In the genomic region with DNA sequence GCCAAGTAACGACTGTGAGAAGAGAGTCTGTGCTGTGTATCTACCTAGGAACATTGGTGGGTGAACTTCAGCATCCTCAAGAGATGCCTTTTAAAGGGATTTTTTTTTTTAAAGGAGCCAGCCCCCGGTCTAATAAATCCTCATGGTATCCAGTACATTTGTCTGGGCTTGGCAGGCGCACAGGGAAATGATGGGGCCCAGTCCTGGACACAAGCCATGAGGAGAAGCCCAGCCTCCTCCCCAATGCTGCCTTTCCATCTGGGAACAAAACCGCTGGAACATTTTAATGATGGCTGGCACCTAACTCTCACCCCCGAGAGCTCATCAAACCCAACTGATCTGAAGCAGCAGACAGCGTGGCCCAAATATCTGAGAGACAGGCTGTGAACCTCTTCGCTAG, we compare ENCODE assay signal across 20 cellular contexts.
DNase-seq lines count a peak whose midpoint lies in the region; ATAC-seq and TF ChIP-seq lines count a peak whose summit lies in the region.
"Had no signal": no experiment of that assay in that cellular context is flagged by ENCODE, and none has a peak within 500 bp of the region (broad histone marks: within the 10 kb centered on the region; RNA-seq: fewer than 3 reads in every experiment).

No MANE protein-coding gene starts in this region.

- H3K79me2 ChIP-seq in osteoblast (ENCODE audit: insufficient read depth, low read length): no peaks in the 10 kb centered on the region

- no peaks in the 10 kb centered on the region for H3K9me3 ChIP-seq in osteoblast (ENCODE audit: low read depth, low read length)
- H3K9me3 ChIP-seq: tibial artery had no signal

- H3K4me2 ChIP-seq in osteoblast (ENCODE audit: insufficient read depth, low read length): no peak overlapping the region

- ATAC-seq in GM19324 (IDR thresholded peaks at IDR 0.05; ENCODE audit: low FRiP score, unreplicated experiment): no peak
- ATAC-seq in HG03196 (IDR thresholded peaks at IDR 0.05; ENCODE audit: unreplicated experiment): no peak
- ATAC-seq: PC-3 had no signal

- no peaks in the 10 kb centered on the region for H3K36me3 ChIP-seq in osteoblast (ENCODE audit: insufficient read depth, low read length)

- DNase-seq in AG20443 (ENCODE audit: low spot score) (peak; percentile 30), NCI-H446 (lab: John Stamatoyannopoulos, UW) (peak; percentile 21 to 62), fibroblast of peridontal ligament (ENCODE audit: extremely low read depth) (peak; percentile 42), osteoblast (ENCODE audit: insufficient read length, low spot score, missing footprints) (no peak), 8988T (no peak), NCI-H526 (lab: John Stamatoyannopoulos, UW) (no peak)
- DNase-seq: ACHN; activated CD4-positive, CD25-positive, alpha-beta regulatory T cell; activated CD8-positive, alpha-beta memory T cell treated with anti-CD3 and anti-CD28 coated beads for 24 hours; activated naive CD8-positive, alpha-beta T cell treated with anti-CD3 and anti-CD28 coated beads, Interleukin-2, amount 10 ng/mL, durations not matched to agents 7 days and 5 days; CD4-positive, alpha-beta memory T cell; central memory CD4-positive, alpha-beta T cell; mesendoderm; NCI-H2107; NCI-H774; PC-3; tibial artery had no signal

- H3K4me1 ChIP-seq in osteoblast (ENCODE audit: insufficient read depth, low read length): peaks cover 18% of the 10 kb centered on the region

- H3K4me3 ChIP-seq in osteoblast (ENCODE audit: insufficient read depth, low read length): no peak overlapping the region
- H3K4me3 ChIP-seq: SK-N-MC, tibial artery had no signal

- peak overlapping the region; percentile 13 for H3K27ac ChIP-seq in osteoblast (ENCODE audit: low read depth, low read length)
- H3K27ac ChIP-seq: SK-N-MC, tibial artery had no signal

- peak overlapping the region; percentile 31 for H2AFZ ChIP-seq in osteoblast (ENCODE audit: low read length)

- no peaks in the 10 kb centered on the region for H4K20me1 ChIP-seq in osteoblast (ENCODE audit: insufficient read depth, low read length)

- no peak for TF ChIP-seq CTCF in osteoblast (IDR thresholded peaks at IDR 0.05; ENCODE audit: extremely low read depth, low read depth, low read length)

- no peaks in the 10 kb centered on the region for H3K27me3 ChIP-seq in osteoblast (ENCODE audit: insufficient read depth, low read length)
- H3K27me3 ChIP-seq: tibial artery had no signal

Comparison
In these comparisons a context has a peak if more than half of its experiments do, and no peak if none do; other contexts are left out.
1. DNase-seq: peak in AG20443 (single experiment), NCI-H446 (2 of 2) and fibroblast of peridontal ligament (single experiment); none in osteoblast (single experiment), 8988T (single experiment) and NCI-H526 (0 of 2).